1 cellular context compared by ENCODE assay signal in the genomic region with DNA sequence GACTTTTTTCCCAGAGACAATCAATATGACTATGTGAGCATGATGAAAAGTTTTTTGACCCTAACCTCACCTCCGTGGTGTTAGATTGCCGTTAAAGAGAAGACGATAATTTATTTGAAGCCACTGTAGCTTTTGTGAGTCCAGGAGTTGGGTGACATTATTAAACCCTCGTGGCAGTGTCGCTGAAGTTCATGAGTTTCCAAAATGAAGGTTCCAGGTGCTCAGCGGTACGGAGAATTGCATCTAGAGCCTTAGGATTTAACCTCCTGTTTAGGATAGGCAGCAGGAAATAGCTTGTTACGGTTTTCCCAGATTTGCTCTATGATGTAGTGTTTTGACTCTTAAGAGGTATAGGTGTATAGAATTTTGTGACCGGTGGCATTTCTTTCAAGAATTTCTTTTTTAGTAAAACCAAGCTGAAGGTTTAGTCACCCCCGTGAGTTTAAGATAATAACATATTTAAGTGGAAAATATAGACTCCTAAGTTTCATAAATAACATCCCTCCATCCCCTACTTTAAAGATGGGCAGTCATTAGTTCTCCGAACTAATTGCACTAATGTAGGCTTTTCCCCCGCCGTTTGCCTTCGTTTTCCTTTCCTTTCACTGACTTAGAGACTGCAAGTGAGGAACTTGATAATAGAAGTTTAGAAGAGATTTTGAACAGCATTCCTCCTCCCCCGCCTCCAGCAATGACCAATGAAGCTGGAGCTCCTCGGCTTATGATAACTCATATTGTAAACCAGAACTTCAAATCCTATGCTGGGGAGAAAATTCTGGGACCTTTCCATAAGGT.
TF ChIP-seq lines count a peak whose summit lies in the region.

No MANE protein-coding gene starts in this region.

TF ChIP-seq in GM23338, 12 proteins besides CTCF, POLR2A, EP300 and RAD21 (continued from another document):
- TF ChIP-seq, protein P1, sequence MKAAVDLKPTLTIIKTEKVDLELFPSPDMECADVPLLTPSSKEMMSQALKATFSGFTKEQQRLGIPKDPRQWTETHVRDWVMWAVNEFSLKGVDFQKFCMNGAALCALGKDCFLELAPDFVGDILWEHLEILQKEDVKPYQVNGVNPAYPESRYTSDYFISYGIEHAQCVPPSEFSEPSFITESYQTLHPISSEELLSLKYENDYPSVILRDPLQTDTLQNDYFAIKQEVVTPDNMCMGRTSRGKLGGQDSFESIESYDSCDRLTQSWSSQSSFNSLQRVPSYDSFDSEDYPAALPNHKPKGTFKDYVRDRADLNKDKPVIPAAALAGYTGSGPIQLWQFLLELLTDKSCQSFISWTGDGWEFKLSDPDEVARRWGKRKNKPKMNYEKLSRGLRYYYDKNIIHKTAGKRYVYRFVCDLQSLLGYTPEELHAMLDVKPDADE (IDR thresholded peaks at IDR 0.05), result no peak
- TF ChIP-seq STAT1 (IDR thresholded peaks at IDR 0.05; ENCODE audit: unreplicated experiment), result no peak
- no peak for TF ChIP-seq CREB1 (CRISPR knock-in tag; IDR thresholded peaks at IDR 0.05; ENCODE audit: low read depth)
- no peak for TF ChIP-seq EZH2phosphoT487 (IDR thresholded peaks at IDR 0.05; ENCODE audit: unreplicated experiment)
- TF ChIP-seq, protein P2, sequence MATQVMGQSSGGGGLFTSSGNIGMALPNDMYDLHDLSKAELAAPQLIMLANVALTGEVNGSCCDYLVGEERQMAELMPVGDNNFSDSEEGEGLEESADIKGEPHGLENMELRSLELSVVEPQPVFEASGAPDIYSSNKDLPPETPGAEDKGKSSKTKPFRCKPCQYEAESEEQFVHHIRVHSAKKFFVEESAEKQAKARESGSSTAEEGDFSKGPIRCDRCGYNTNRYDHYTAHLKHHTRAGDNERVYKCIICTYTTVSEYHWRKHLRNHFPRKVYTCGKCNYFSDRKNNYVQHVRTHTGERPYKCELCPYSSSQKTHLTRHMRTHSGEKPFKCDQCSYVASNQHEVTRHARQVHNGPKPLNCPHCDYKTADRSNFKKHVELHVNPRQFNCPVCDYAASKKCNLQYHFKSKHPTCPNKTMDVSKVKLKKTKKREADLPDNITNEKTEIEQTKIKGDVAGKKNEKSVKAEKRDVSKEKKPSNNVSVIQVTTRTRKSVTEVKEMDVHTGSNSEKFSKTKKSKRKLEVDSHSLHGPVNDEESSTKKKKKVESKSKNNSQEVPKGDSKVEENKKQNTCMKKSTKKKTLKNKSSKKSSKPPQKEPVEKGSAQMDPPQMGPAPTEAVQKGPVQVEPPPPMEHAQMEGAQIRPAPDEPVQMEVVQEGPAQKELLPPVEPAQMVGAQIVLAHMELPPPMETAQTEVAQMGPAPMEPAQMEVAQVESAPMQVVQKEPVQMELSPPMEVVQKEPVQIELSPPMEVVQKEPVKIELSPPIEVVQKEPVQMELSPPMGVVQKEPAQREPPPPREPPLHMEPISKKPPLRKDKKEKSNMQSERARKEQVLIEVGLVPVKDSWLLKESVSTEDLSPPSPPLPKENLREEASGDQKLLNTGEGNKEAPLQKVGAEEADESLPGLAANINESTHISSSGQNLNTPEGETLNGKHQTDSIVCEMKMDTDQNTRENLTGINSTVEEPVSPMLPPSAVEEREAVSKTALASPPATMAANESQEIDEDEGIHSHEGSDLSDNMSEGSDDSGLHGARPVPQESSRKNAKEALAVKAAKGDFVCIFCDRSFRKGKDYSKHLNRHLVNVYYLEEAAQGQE (IDR thresholded peaks at IDR 0.05; ENCODE audit: unreplicated experiment), result no peak
- no peak for TF ChIP-seq ZNF331 (CRISPR knock-in tag; IDR thresholded peaks at IDR 0.05; ENCODE audit: low read depth)
- no peak for TF ChIP-seq NANOG (IDR thresholded peaks at IDR 0.05; ENCODE audit: borderline replicate concordance)
